23 cellular contexts compared by ENCODE assay signal in the genomic region with DNA sequence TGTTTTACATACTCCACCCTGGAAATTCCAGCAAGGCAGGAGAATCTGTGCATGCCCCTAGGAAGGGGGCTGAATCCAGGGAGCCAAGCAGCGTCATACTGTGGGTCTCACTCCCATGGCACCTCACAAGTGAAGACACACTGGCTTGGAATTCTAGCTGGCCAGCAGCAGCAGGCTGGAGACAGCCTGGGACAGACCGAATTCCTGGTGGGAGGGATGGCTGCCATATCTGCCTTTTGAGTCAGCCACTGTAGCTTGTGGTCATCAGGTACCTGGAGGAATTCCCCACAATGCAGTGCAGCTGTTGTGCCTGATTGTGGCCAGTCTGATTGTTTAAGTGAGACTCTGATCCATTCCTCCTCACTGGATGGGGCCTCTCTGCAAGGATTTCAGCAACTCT.
"Had no signal": no experiment of that assay in that cellular context is flagged by ENCODE, and none has a peak within 500 bp of the region (broad histone marks: within the 10 kb centered on the region; RNA-seq: fewer than 3 reads in every experiment).

No MANE protein-coding gene starts in this region.

- H3K4me3 Mint-ChIP-seq: activated CD4-positive, alpha-beta memory T cell treated with anti-CD3 and anti-CD28 coated beads for 36 hours; activated CD4-positive, alpha-beta T cell treated with anti-CD3 and anti-CD28 coated beads, Interleukin-2, amount 10 ng/mL, durations not matched to agents 7 days and 5 days; activated naive CD8-positive, alpha-beta T cell treated with anti-CD3 and anti-CD28 coated beads, Interleukin-2, amount 50 U/mL, for 24 hours; activated T-cell treated with anti-CD3 and anti-CD28 coated beads, Interleukin-2, amount 50 U/mL, for 4 hours; T-helper 17 cell had no signal

- DNase-seq: activated CD4-positive, alpha-beta memory T cell treated with anti-CD3 and anti-CD28 coated beads for 36 hours; activated CD4-positive, alpha-beta T cell treated with anti-CD3 and anti-CD28 coated beads, Interleukin-2, amount 10 ng/mL, durations not matched to agents 7 days and 5 days; activated CD4-positive, CD25-positive, alpha-beta regulatory T cell; activated CD8-positive, alpha-beta memory T cell treated with anti-CD3 and anti-CD28 coated beads for 24 hours; activated effector memory CD4-positive, alpha-beta T cell treated with anti-CD3 and anti-CD28 coated beads, Interleukin-2, amount 50 U/mL, for 16 hours; activated naive CD4-positive, alpha-beta T cell treated with Interleukin-2 at 50 U/mL for 16 hours; activated naive CD8-positive, alpha-beta T cell treated with anti-CD3 and anti-CD28 coated beads, Interleukin-2, amount 50 U/mL, for 24 hours; activated T-cell treated with anti-CD3 and anti-CD28 coated beads, Interleukin-2, amount 50 U/mL, for 4 hours; amygdala; caudate nucleus; MM.1S; NCI-H146; NCI-H187 treated with DMSO at 0.1 percent for 48 hours; NCI-H2081 treated with DMSO at 0.1 percent for 48 hours; NCI-H446; NCI-H524; PC-3; SHP77 treated with DMSO at 0.1 percent for 48 hours; T-helper 17 cell; T-helper 9 cell had no signal

- H3K27ac Mint-ChIP-seq: activated CD4-positive, alpha-beta memory T cell treated with anti-CD3 and anti-CD28 coated beads for 36 hours; activated CD4-positive, alpha-beta T cell treated with anti-CD3 and anti-CD28 coated beads, Interleukin-2, amount 10 ng/mL, durations not matched to agents 7 days and 5 days; activated naive CD4-positive, alpha-beta T cell treated with anti-CD3 and anti-CD28 coated beads, Interleukin-2, amount 50 U/mL, for 72 hours; activated naive CD8-positive, alpha-beta T cell treated with anti-CD3 and anti-CD28 coated beads, Interleukin-2, amount 50 U/mL, for 24 hours; T-helper 17 cell had no signal

- H3K4me2 ChIP-seq: KMS-11 had no signal

- H3K27me3 Mint-ChIP-seq: activated CD4-positive, alpha-beta memory T cell treated with anti-CD3 and anti-CD28 coated beads for 36 hours; activated CD4-positive, alpha-beta T cell treated with anti-CD3 and anti-CD28 coated beads, Interleukin-2, amount 10 ng/mL, durations not matched to agents 7 days and 5 days; activated naive CD8-positive, alpha-beta T cell treated with anti-CD3 and anti-CD28 coated beads, Interleukin-2, amount 50 U/mL, for 24 hours; T-helper 17 cell had no signal

- H3K36me3 Mint-ChIP-seq: activated CD4-positive, alpha-beta memory T cell treated with anti-CD3 and anti-CD28 coated beads for 36 hours had no signal

- H3K27ac ChIP-seq: KMS-11, VCaP had no signal

- H3K9ac ChIP-seq: KMS-11 had no signal

- H3K4me1 Mint-ChIP-seq: activated CD4-positive, alpha-beta T cell treated with anti-CD3 and anti-CD28 coated beads, Interleukin-2, amount 10 ng/mL, durations not matched to agents 7 days and 5 days; activated naive CD8-positive, alpha-beta T cell treated with anti-CD3 and anti-CD28 coated beads, Interleukin-2, amount 50 U/mL, for 24 hours; T-helper 17 cell had no signal
